In genomic region chr11:120744016-120744994, GRCh38 we compare ENCODE assay signal across 25 cellular contexts.
DNase-seq lines count a peak whose midpoint lies in the region; ATAC-seq and TF ChIP-seq lines count a peak whose summit lies in the region.
"Had no signal": no experiment of that assay in that cellular context is flagged by ENCODE, and none has a peak within 500 bp of the region (broad histone marks: within the 10 kb centered on the region; RNA-seq: fewer than 3 reads in every experiment).

No MANE protein-coding gene starts in this region.

- H3K4me1 Mint-ChIP-seq in HFFc6 (ENCODE audit: low read depth): no peaks in the 10 kb centered on the region
- H3K4me1 Mint-ChIP-seq in type B pancreatic cell (ENCODE audit: unreplicated experiment): peaks cover 5% of the 10 kb centered on the region
- no peaks in the 10 kb centered on the region for H3K4me1 Mint-ChIP-seq in activated T-helper 17 cell treated with anti-CD3 and anti-CD28 coated beads, Interleukin-2, amount 50 U/mL, for 72 hours
- H3K4me1 Mint-ChIP-seq: activated CD4-positive, alpha-beta memory T cell treated with anti-CD3 and anti-CD28 coated beads, Interleukin-2, amount 10 ng/mL, durations not matched to agents 7 days and 5 days; central memory CD8-positive, alpha-beta T cell; stimulated activated effector memory CD8-positive, alpha-beta T cell treated with anti-CD3 and anti-CD28 coated beads, Interleukin-12 subunit alpha, Interleukin-12 subunit beta, amount 100 ng/mL, for 72 hours had no signal

- peak; percentile 55 for TF ChIP-seq CTCF in HFFc6 (IDR thresholded peaks at IDR 0.05)
- TF ChIP-seq CTCF in type B pancreatic cell (conservative IDR thresholded peaks at IDR 0.05): peak; percentile 52

- H3K9me3 Mint-ChIP-seq in HFFc6: no peaks in the 10 kb centered on the region
- H3K9me3 Mint-ChIP-seq in type B pancreatic cell: no peaks in the 10 kb centered on the region
- no peaks in the 10 kb centered on the region for H3K9me3 Mint-ChIP-seq in activated T-helper 17 cell treated with anti-CD3 and anti-CD28 coated beads, Interleukin-2, amount 50 U/mL, for 72 hours
- H3K9me3 Mint-ChIP-seq: activated CD4-positive, alpha-beta memory T cell treated with anti-CD3 and anti-CD28 coated beads, Interleukin-2, amount 10 ng/mL, durations not matched to agents 7 days and 5 days; central memory CD8-positive, alpha-beta T cell; neural progenitor cell; stimulated activated effector memory CD8-positive, alpha-beta T cell treated with anti-CD3 and anti-CD28 coated beads, Interleukin-12 subunit alpha, Interleukin-12 subunit beta, amount 100 ng/mL, for 72 hours; T-helper 1 cell treated with Interleukin-12 subunit alpha and Interleukin-12 subunit beta and Interleukin-4 antibody, amounts not matched to agents 30 μg/mL and 1 μg/mL, for 36 hours had no signal

- no peak overlapping the region for H3K4me3 Mint-ChIP-seq in HFFc6
- no peak overlapping the region for H3K4me3 Mint-ChIP-seq in type B pancreatic cell
- H3K4me3 Mint-ChIP-seq in activated T-helper 17 cell treated with anti-CD3 and anti-CD28 coated beads, Interleukin-2, amount 50 U/mL, for 72 hours: no peak overlapping the region
- H3K4me3 Mint-ChIP-seq: activated CD4-positive, alpha-beta memory T cell treated with anti-CD3 and anti-CD28 coated beads, Interleukin-2, amount 10 ng/mL, durations not matched to agents 7 days and 5 days; activated naive CD8-positive, alpha-beta T cell; central memory CD8-positive, alpha-beta T cell; neural progenitor cell; stimulated activated effector memory CD8-positive, alpha-beta T cell treated with anti-CD3 and anti-CD28 coated beads, Interleukin-12 subunit alpha, Interleukin-12 subunit beta, amount 100 ng/mL, for 72 hours; T-helper 1 cell treated with Interleukin-12 subunit alpha and Interleukin-12 subunit beta and Interleukin-4 antibody, amounts not matched to agents 30 μg/mL and 1 μg/mL, for 36 hours had no signal

- H3K27ac Mint-ChIP-seq in HFFc6 (no peak overlapping the region), type B pancreatic cell (no peak overlapping the region)
- no peak overlapping the region for H3K27ac Mint-ChIP-seq in activated T-helper 17 cell treated with anti-CD3 and anti-CD28 coated beads, Interleukin-2, amount 50 U/mL, for 72 hours
- H3K27ac Mint-ChIP-seq: activated CD4-positive, alpha-beta memory T cell treated with anti-CD3 and anti-CD28 coated beads, Interleukin-2, amount 10 ng/mL, durations not matched to agents 7 days and 5 days; activated naive CD8-positive, alpha-beta T cell; neural progenitor cell; stimulated activated effector memory CD8-positive, alpha-beta T cell treated with anti-CD3 and anti-CD28 coated beads, Interleukin-12 subunit alpha, Interleukin-12 subunit beta, amount 100 ng/mL, for 72 hours; T-helper 1 cell treated with Interleukin-12 subunit alpha and Interleukin-12 subunit beta and Interleukin-4 antibody, amounts not matched to agents 30 μg/mL and 1 μg/mL, for 36 hours had no signal

- peaks cover 28% of the 10 kb centered on the region for H3K27me3 Mint-ChIP-seq in HFFc6 (ENCODE audit: insufficient read depth)
- H3K27me3 Mint-ChIP-seq in type B pancreatic cell: peaks cover 9% of the 10 kb centered on the region
- peaks cover 25% of the 10 kb centered on the region for H3K27me3 Mint-ChIP-seq in activated T-helper 17 cell treated with anti-CD3 and anti-CD28 coated beads, Interleukin-2, amount 50 U/mL, for 72 hours

- ATAC-seq in activated T-helper 17 cell treated with anti-CD3 and anti-CD28 coated beads, Interleukin-2, amount 50 U/mL, for 72 hours (replicated peaks): no peak
- ATAC-seq: activated CD4-positive, CD25-positive, alpha-beta regulatory T cell treated with anti-CD3 and anti-CD28 coated beads, Interleukin-2, amount 50 U/mL, for 24 hours; heart right ventricle; lower lobe of right lung; right lobe of liver; stimulated activated effector memory CD8-positive, alpha-beta T cell treated with anti-CD3 and anti-CD28 coated beads, Interleukin-12 subunit alpha, Interleukin-12 subunit beta, amount 100 ng/mL, for 72 hours had no signal

- H3K36me3 Mint-ChIP-seq in HFFc6 (ENCODE audit: low read depth) (no peaks in the 10 kb centered on the region), type B pancreatic cell (no peaks in the 10 kb centered on the region)
- H3K36me3 Mint-ChIP-seq in activated T-helper 17 cell treated with anti-CD3 and anti-CD28 coated beads, Interleukin-2, amount 50 U/mL, for 72 hours (ENCODE audit: low read depth): no peaks in the 10 kb centered on the region
- H3K36me3 Mint-ChIP-seq: activated naive CD8-positive, alpha-beta T cell; neural progenitor cell; stimulated activated effector memory CD8-positive, alpha-beta T cell treated with anti-CD3 and anti-CD28 coated beads, Interleukin-12 subunit alpha, Interleukin-12 subunit beta, amount 100 ng/mL, for 72 hours had no signal

- DNase-seq in HFFc6 (no peak), cerebellar cortex (ENCODE audit: low spot score) (peak; percentile 5), medulla oblongata (ENCODE audit: extremely low spot score) (peak; percentile 75), type B pancreatic cell (ENCODE audit: extremely low spot score, unreplicated experiment) (no peak), NCI-H1092 (lab: John Stamatoyannopoulos, UW) (no peak), NCI-H82 (lab: John Stamatoyannopoulos, UW) (no peak)
- DNase-seq: activated CD4-positive, alpha-beta memory T cell treated with anti-CD3 and anti-CD28 coated beads, Interleukin-2, amount 10 ng/mL, durations not matched to agents 7 days and 5 days; activated CD8-positive, alpha-beta memory T cell treated with anti-CD3 and anti-CD28 coated beads, Interleukin-2, amount 50 U/mL, for 48 hours; activated effector memory CD4-positive, alpha-beta T cell treated with Interleukin-2 at 50 U/mL for 16 hours; aorta; heart right ventricle; lower lobe of right lung; NCI-H2171 treated with DMSO at 0.1 percent for 48 hours; NCI-H69; right lobe of liver; RPMI8226; stimulated activated CD4-positive, alpha-beta T cell treated with anti-CD3 and anti-CD28 coated beads, Interleukin-12 subunit alpha, Interleukin-12 subunit beta, amount 100 ng/mL, for 4 hours; stimulated activated CD4-positive, alpha-beta T cell treated with anti-CD3 and anti-CD28 coated beads, Interleukin-4, amount 100 ng/mL, for 24 hours had no signal

Comparison
In these comparisons a context has a peak if more than half of its experiments do, and no peak if none do; other contexts are left out.
1. DNase-seq: peak in cerebellar cortex (single experiment) and medulla oblongata (single experiment); none in HFFc6 (single experiment), type B pancreatic cell (single experiment), NCI-H1092 (single experiment) and NCI-H82 (single experiment).